In the genomic region with DNA sequence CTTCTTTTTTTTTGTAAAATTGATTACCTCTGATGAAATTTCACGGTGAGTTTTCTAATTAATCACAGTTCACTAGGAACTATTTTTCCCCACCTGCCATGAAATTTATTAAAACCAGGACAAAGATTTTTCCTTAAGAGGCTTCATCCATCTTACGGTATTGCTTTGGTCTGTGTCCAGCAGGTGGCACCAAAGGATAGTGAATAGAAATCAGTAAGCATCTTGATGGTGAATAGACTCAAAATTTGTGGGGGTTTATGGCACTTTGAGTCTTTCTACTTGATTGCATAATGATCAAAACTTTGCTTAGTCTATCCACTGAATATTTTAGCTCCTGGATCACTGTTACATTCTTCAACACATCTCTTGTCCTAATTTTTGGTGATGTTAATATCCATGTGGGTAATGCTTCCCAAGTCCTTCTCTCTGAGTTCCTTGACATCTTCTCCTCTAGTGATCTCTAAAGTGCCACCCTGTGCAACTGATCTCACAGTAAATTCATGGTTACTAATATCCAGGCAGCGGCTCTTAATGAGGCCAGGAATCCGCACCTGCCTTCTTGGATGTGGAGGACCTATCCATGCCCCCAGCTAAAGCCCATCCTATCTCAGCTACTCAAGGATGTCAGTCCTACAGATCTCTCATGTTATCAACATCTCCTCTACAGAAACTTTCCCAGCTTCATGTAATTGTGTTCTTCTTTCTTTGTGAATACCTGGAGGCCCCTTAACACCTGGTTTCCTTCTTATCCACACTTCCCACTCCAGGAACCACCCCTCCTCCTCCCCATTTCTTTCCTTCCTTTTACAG, we compare ENCODE assay signal across 8 cellular contexts. TPM values are rescaled to one million over a fixed set of nuclear protein-coding genes. Genes with fewer than 3 reads are reported as not detected.
DNase-seq lines count a peak whose midpoint lies in the region; ATAC-seq, FAIRE-seq and TF ChIP-seq lines count a peak whose summit lies in the region.

No MANE protein-coding gene starts in this region.

- DNase-seq in CD14-positive monocyte (ENCODE audit: low spot score) (no peak), H54 (ENCODE audit: insufficient read length, low spot score) (peak; percentile 30), NCI-H2171 treated with DMSO at 0.1 percent for 48 hours (lab: John Stamatoyannopoulos, UW) (peak; percentile 71), bronchial epithelial cell (ENCODE audit: low read depth) (peak; percentile 75), kidney glomerular epithelial cell (lab: John Stamatoyannopoulos, UW) (peak; percentile 45)
- DNase-seq in stimulated activated CD4-positive, alpha-beta T cell treated with anti-CD3 and anti-CD28 coated beads, Interleukin-2, amount 100 ng/mL, for 48 hours, result peak; percentile 64 to 65

- intact Hi-C loops in CD14-positive monocyte (cut with micrococcal nuclease), result loop anchor here (5.0 to 10.0 kb wide), 3 partner anchors 646 to 968 kb away; partner anchors contain the start of gene NHLRC1 (in 1 of the 2)

- peaks cover 0 to 10% (median 7%) of the 10 kb centered on the region in 7 donors for H3K9me3 Mint-ChIP-seq in CD14-positive monocyte

- ATAC-seq in HG03378 (IDR thresholded peaks at IDR 0.05; ENCODE audit: unreplicated experiment), result no peak

- no peak overlapping the region for H3K4me3 Mint-ChIP-seq in CD14-positive monocyte

- H3K27me3 ChIP-seq in bronchial epithelial cell (ENCODE audit: control insufficient read depth, insufficient read depth, low read length), result no peaks in the 10 kb centered on the region

- peak; percentile 81 for FAIRE-seq in H54 (lab: Jason Lieb, UNC)
- no peak for FAIRE-seq in bronchial epithelial cell (lab: Jason Lieb, UNC)

- no peaks in the 10 kb centered on the region for H3K36me3 Mint-ChIP-seq in CD14-positive monocyte

- H3K27me3 Mint-ChIP-seq in CD14-positive monocyte (ENCODE audit: low read depth in 3 of 3), result peaks cover under 1 to 6% (median 4%) of the 10 kb centered on the region in 3 donors

- TF ChIP-seq POLR2A in H54 (IDR thresholded peaks at IDR 0.05; ENCODE audit: low read depth, low read length), result no peak

- no peak overlapping the region for H3K27ac Mint-ChIP-seq in CD14-positive monocyte

- no peaks in the 10 kb centered on the region for H3K4me1 Mint-ChIP-seq in CD14-positive monocyte

- H3K4me3 ChIP-seq in WI38 (ENCODE audit: low read depth, low read length), result no peak overlapping the region
- no peak overlapping the region for H3K4me3 ChIP-seq in bronchial epithelial cell (ENCODE audit: low read depth, low read length)

- H3K36me3 ChIP-seq in bronchial epithelial cell (ENCODE audit: control insufficient read depth, insufficient read depth, low read length), result no peaks in the 10 kb centered on the region

- TF ChIP-seq CTCF in CD14-positive monocyte (IDR thresholded peaks at IDR 0.05), result peak; percentile 86
- TF ChIP-seq CTCF in WI38 (IDR thresholded peaks at IDR 0.05; ENCODE audit: low read depth, low read length), result peak; percentile 54
- peak; percentile 54 for TF ChIP-seq CTCF in bronchial epithelial cell (IDR thresholded peaks at IDR 0.05; ENCODE audit: insufficient read depth, low read length, severe bottlenecking)

RNA-seq across cellular contexts. Expression of gene STMND1, which starts 54.5 kb away (rescaled TPM):
- polyA plus RNA-seq in CD14-positive monocyte, result not detected
- not detected in 2 replicates for total RNA-seq in bronchial epithelial cell
